Comparison of ENCODE assay signal across 23 cellular contexts in genomic region chr2:197078535-197078934, GRCh38.
DNase-seq lines count a peak whose midpoint lies in the region; ATAC-seq and TF ChIP-seq lines count a peak whose summit lies in the region.
"Had no signal": no experiment of that assay in that cellular context is flagged by ENCODE, and none has a peak within 500 bp of the region (broad histone marks: within the 10 kb centered on the region; RNA-seq: fewer than 3 reads in every experiment).

No MANE protein-coding gene starts in this region.

- H3K36me3 Mint-ChIP-seq in CD4-positive, CD25-positive, alpha-beta regulatory T cell: peaks cover 86% of the 10 kb centered on the region
- H3K36me3 Mint-ChIP-seq in IgD-negative memory B cell (peaks cover 23% of the 10 kb centered on the region), osteocyte (ENCODE audit: unreplicated experiment) (peaks cover 11% of the 10 kb centered on the region)

- H3K36me3 ChIP-seq in CD4-positive, CD25-positive, alpha-beta regulatory T cell (ENCODE audit: control insufficient read depth, insufficient read depth, low read length): peaks cover 93% of the 10 kb centered on the region
- H3K36me3 ChIP-seq in Peyer's patch: no peaks in the 10 kb centered on the region

- H3K27me3 ChIP-seq in CD4-positive, CD25-positive, alpha-beta regulatory T cell (ENCODE audit: control insufficient read depth, insufficient read depth, low read length): no peaks in the 10 kb centered on the region
- H3K27me3 ChIP-seq in Peyer's patch: no peaks in the 10 kb centered on the region
- H3K27me3 ChIP-seq: testis had no signal

- no peaks in the 10 kb centered on the region for H3K27me3 Mint-ChIP-seq in CD4-positive, CD25-positive, alpha-beta regulatory T cell
- no peaks in the 10 kb centered on the region for H3K27me3 Mint-ChIP-seq in IgD-negative memory B cell
- H3K27me3 Mint-ChIP-seq in osteocyte (ENCODE audit: unreplicated experiment): no peaks in the 10 kb centered on the region
- H3K27me3 Mint-ChIP-seq: activated naive CD8-positive, alpha-beta T cell treated with anti-CD3 and anti-CD28 coated beads, Interleukin-2, amount 10 ng/mL, durations not matched to agents 7 days and 5 days; activated T-cell treated with anti-CD3 and anti-CD28 coated beads, Interleukin-2, amount 50 U/mL, for 24 hours had no signal

- peaks cover 15 to 21% (median 19%) of the 10 kb centered on the region in 4 donors for H3K4me1 Mint-ChIP-seq in CD4-positive, CD25-positive, alpha-beta regulatory T cell
- peaks cover 4 to 9% (median 5%) of the 10 kb centered on the region in 3 donors for H3K4me1 Mint-ChIP-seq in IgD-negative memory B cell
- peaks cover 40% of the 10 kb centered on the region for H3K4me1 Mint-ChIP-seq in osteocyte (ENCODE audit: unreplicated experiment)

- no peak overlapping the region for H3K27ac ChIP-seq in CD4-positive, CD25-positive, alpha-beta regulatory T cell (ENCODE audit: insufficient read depth, low read length, poor library complexity, severe bottlenecking)
- no peak overlapping the region for H3K27ac ChIP-seq in Peyer's patch
- H3K27ac ChIP-seq: epithelial cell of prostate, foreskin keratinocyte had no signal

- no peak overlapping the region for H3K4me3 Mint-ChIP-seq in CD4-positive, CD25-positive, alpha-beta regulatory T cell
- H3K4me3 Mint-ChIP-seq in IgD-negative memory B cell: no peak overlapping the region
- no peak overlapping the region for H3K4me3 Mint-ChIP-seq in osteocyte (ENCODE audit: unreplicated experiment)
- H3K4me3 Mint-ChIP-seq: activated naive CD8-positive, alpha-beta T cell treated with anti-CD3 and anti-CD28 coated beads, Interleukin-2, amount 10 ng/mL, durations not matched to agents 7 days and 5 days; activated T-cell treated with anti-CD3 and anti-CD28 coated beads, Interleukin-2, amount 50 U/mL, for 24 hours; mesothelial cell of epicardium had no signal

- DNase-seq in CD4-positive, CD25-positive, alpha-beta regulatory T cell: no peak
- DNase-seq in choroid plexus epithelial cell (ENCODE audit: low read depth): peak; percentile 48
- DNase-seq in osteocyte (ENCODE audit: extremely low spot score, unreplicated experiment): no peak
- DNase-seq in mesenteric fat pad (ENCODE audit: low spot score): no peak
- DNase-seq in Peyer's patch: no peak
- DNase-seq in activated naive CD4-positive, alpha-beta T cell treated with Interleukin-2 at 50 U/mL for 16 hours: no peak
- DNase-seq: activated CD4-positive, alpha-beta T cell treated with anti-CD3 and anti-CD28 coated beads, Interleukin-2, amount 50 U/mL, for 4 hours; activated naive CD8-positive, alpha-beta T cell treated with anti-CD3 and anti-CD28 coated beads, Interleukin-2, amount 10 ng/mL, durations not matched to agents 7 days and 5 days; activated T-cell treated with anti-CD3 and anti-CD28 coated beads, Interleukin-2, amount 50 U/mL, for 24 hours; foreskin keratinocyte; Kasumi-1; left cardiac atrium; NCI-H1048; NCI-H2107; OCI-M1; retina; SHP77 treated with DMSO at 0.1 percent for 48 hours; stimulated activated CD4-positive, alpha-beta T cell treated with anti-CD3 and anti-CD28 coated beads, Interleukin-12 subunit alpha, Interleukin-12 subunit beta, amount 100 ng/mL, for 4 hours; stimulated activated CD8-positive, alpha-beta memory T cell treated with anti-CD3 and anti-CD28 coated beads, Interleukin-4, amount 100 ng/mL, for 48 hours; testis had no signal

- peaks cover 0 to 13% (median 2%) of the 10 kb centered on the region in 7 donors for H3K9me3 Mint-ChIP-seq in CD4-positive, CD25-positive, alpha-beta regulatory T cell
- H3K9me3 Mint-ChIP-seq in IgD-negative memory B cell (no peaks in the 10 kb centered on the region), osteocyte (ENCODE audit: unreplicated experiment) (peaks cover 5% of the 10 kb centered on the region)

- TF ChIP-seq POLR2A in Peyer's patch (IDR thresholded peaks at IDR 0.05): no peak

- H3K27ac Mint-ChIP-seq in CD4-positive, CD25-positive, alpha-beta regulatory T cell: peak overlapping the region in 2 of 3 donors; percentile 31 to 45
- H3K27ac Mint-ChIP-seq in IgD-negative memory B cell: peak overlapping the region; percentile 39 to 45 (median 42)
- H3K27ac Mint-ChIP-seq in osteocyte (ENCODE audit: unreplicated experiment): peak overlapping the region; percentile 40
- H3K27ac Mint-ChIP-seq: activated naive CD8-positive, alpha-beta T cell treated with anti-CD3 and anti-CD28 coated beads, Interleukin-2, amount 10 ng/mL, durations not matched to agents 7 days and 5 days; mesothelial cell of epicardium had no signal

- no peak for ATAC-seq in CD4-positive, CD25-positive, alpha-beta regulatory T cell (ENCODE audit: low read depth in 2 of 2)
- ATAC-seq: foreskin keratinocyte, left cardiac atrium had no signal

- H3K4me1 ChIP-seq in CD4-positive, CD25-positive, alpha-beta regulatory T cell (ENCODE audit: control insufficient read depth, insufficient read depth, low read length, poor library complexity, severe bottlenecking): peaks cover 1% of the 10 kb centered on the region
- H3K4me1 ChIP-seq in Peyer's patch: peaks cover 0 to 5% (median 0%) of the 10 kb centered on the region in 4 donors
- H3K4me1 ChIP-seq: foreskin keratinocyte had no signal

- H3K4me3 ChIP-seq in CD4-positive, CD25-positive, alpha-beta regulatory T cell (ENCODE audit: low read depth, low read length): no peak overlapping the region
- no peak overlapping the region for H3K4me3 ChIP-seq in choroid plexus epithelial cell (ENCODE audit: low read depth, low read length)
- no peak overlapping the region for H3K4me3 ChIP-seq in Peyer's patch
- H3K4me3 ChIP-seq: testis had no signal

- peak; percentile 46 for TF ChIP-seq CTCF in choroid plexus epithelial cell (conservative IDR thresholded peaks at IDR 0.05; ENCODE audit: low read depth, low read length)
- TF ChIP-seq CTCF in osteocyte (IDR thresholded peaks at IDR 0.05): peak; percentile 13
- TF ChIP-seq CTCF in Peyer's patch (IDR thresholded peaks at IDR 0.05): no peak

- no peaks in the 10 kb centered on the region for H3K9me3 ChIP-seq in CD4-positive, CD25-positive, alpha-beta regulatory T cell (ENCODE audit: control insufficient read depth in 2 of 2, low read length in 2 of 2)
- no peaks in the 10 kb centered on the region for H3K9me3 ChIP-seq in Peyer's patch
- H3K9me3 ChIP-seq: testis had no signal

Comparison
In these comparisons a context has a peak if more than half of its experiments do, and no peak if none do; other contexts are left out.
1. CTCF ChIP-seq: peak in choroid plexus epithelial cell (single experiment) and osteocyte (single experiment); none in Peyer's patch (0 of 6).
2. Peak in every context shown above with its lines, with median percentiles within 50 percentile points of each other: H3K27ac Mint-ChIP-seq.